1 cellular context compared by ENCODE assay signal in genomic region chr1:45660336-45660735, GRCh38.
TF ChIP-seq lines count a peak whose summit lies in the region.

No MANE protein-coding gene starts in this region.

TF ChIP-seq in K562, 482 proteins besides CTCF, POLR2A, EP300 and RAD21:
- TF ChIP-seq ELF1 (tag; IDR thresholded peaks at IDR 0.05) (no peak), U2AF2 (optimal IDR thresholded peaks at IDR 0.05; ENCODE audit: low read depth, low read length) (no peak), MAFG (tag; conservative IDR thresholded peaks at IDR 0.05) (no peak), PRPF4 (IDR thresholded peaks at IDR 0.05; ENCODE audit: insufficient read depth, low read depth, low read length, poor library complexity, severe bottlenecking) (no peak)
TF ChIP-seq in K562: peak in this region for 0.
